In the genomic region with DNA sequence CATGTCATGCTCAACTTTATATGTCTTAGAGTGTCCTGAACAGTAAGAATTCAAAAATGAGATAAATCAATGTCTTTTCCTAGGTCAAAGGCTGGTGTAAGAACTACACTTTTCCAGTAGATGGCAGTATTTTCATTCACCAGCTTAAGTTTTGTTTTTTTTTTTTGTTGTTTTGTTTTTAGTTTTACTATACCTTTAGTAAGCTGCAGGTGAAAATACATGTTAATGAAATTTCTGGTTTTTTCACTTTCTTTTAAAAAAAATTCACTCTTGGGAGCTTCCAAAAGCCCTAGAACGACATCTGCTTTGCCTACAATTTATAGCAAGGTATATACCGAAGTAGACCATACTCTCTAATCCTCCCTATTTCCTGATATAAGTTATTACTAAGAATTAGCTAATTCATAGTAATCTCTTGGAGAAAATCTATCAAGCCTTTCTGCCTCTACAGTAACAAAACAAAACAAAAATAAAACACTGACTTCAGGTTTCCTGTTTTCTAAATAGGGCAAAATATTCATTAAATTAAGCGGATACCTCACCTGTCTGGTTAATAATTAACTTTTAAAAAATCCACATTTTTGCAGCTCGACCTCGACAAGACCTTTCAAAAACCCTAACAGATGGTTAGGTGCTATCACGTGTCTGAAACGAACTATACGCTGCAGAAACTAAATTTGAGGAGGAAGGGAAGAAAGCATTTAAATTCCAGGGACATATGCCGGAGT, we compare ENCODE assay signal across 8 cellular contexts. TPM values are rescaled to one million over a fixed set of nuclear protein-coding genes. Genes with fewer than 3 reads are reported as not detected.
DNase-seq lines count a peak whose midpoint lies in the region; ATAC-seq and FAIRE-seq lines count a peak whose summit lies in the region.

No MANE protein-coding gene starts in this region.

- H3K27ac Mint-ChIP-seq in naive thymus-derived CD8-positive, alpha-beta T cell: peak overlapping the region in 6 of 10 donors; percentile 14 to 74 (median 42)

- H3K27me3 Mint-ChIP-seq in naive thymus-derived CD8-positive, alpha-beta T cell: peaks cover 0 to 12% (median 8%) of the 10 kb centered on the region in 5 donors

- H3K36me3 Mint-ChIP-seq in naive thymus-derived CD8-positive, alpha-beta T cell: no peaks in the 10 kb centered on the region

- H3K27ac ChIP-seq in effector memory CD4-positive, alpha-beta T cell (ENCODE audit: insufficient read depth, low read length, poor library complexity, severe bottlenecking): peak overlapping the region; percentile 87

- no peaks in the 10 kb centered on the region for H3K9me3 Mint-ChIP-seq in naive thymus-derived CD8-positive, alpha-beta T cell

- peaks cover 10% of the 10 kb centered on the region for H3K4me1 ChIP-seq in effector memory CD4-positive, alpha-beta T cell (ENCODE audit: control insufficient read depth, insufficient read depth, low read length, poor library complexity, severe bottlenecking)

- ATAC-seq in naive thymus-derived CD8-positive, alpha-beta T cell: no peak
- ATAC-seq in HG02798 (IDR thresholded peaks at IDR 0.05; ENCODE audit: poor library complexity, unreplicated experiment): no peak

- H3K36me3 ChIP-seq in effector memory CD4-positive, alpha-beta T cell (ENCODE audit: control insufficient read depth, insufficient read depth, low read length): no peaks in the 10 kb centered on the region

- H3K4me3 ChIP-seq in effector memory CD4-positive, alpha-beta T cell (ENCODE audit: insufficient read depth, low read depth, low read length, poor library complexity, severe bottlenecking): no peak overlapping the region

- peak; percentile 62 for FAIRE-seq in HTR-8/SVneo (lab: Jason Lieb, UNC)

- POLR2A ChIA-PET in naive thymus-derived CD8-positive, alpha-beta T cell (lab: Charles Lee): interaction anchor here (0.6 to 1.0 kb wide), 4 partner anchors 54 to 213 kb away, joined by 3 to 4 read pairs (median 3); a partner anchor contains a TSS

- DNase-seq in DMS53 (lab: John Stamatoyannopoulos, UW) (peak; percentile 80), HTR-8/SVneo (ENCODE audit: insufficient read length, low spot score) (peak; percentile 45), RKO (ENCODE audit: low spot score) (peak; percentile 82), cortex of kidney (lab: John Stamatoyannopoulos, UW) (no peak), SKM-1 treated with dmso at 0.1 percent for 144 hours (lab: John Stamatoyannopoulos, UW; ENCODE audit: unreplicated experiment) (no peak)
- DNase-seq in effector memory CD4-positive, alpha-beta T cell: no peak
- DNase-seq in naive thymus-derived CD8-positive, alpha-beta T cell: peak in 3 of 10 donors; percentile 62 to 68 (median 62)

- H3K4me1 Mint-ChIP-seq in naive thymus-derived CD8-positive, alpha-beta T cell: peaks cover 7 to 26% (median 19%) of the 10 kb centered on the region in 4 donors

- peak overlapping the region; percentile 70 to 95 (median 86) for H3K4me3 Mint-ChIP-seq in naive thymus-derived CD8-positive, alpha-beta T cell

- H3K27me3 ChIP-seq in effector memory CD4-positive, alpha-beta T cell (replicated peaks; ENCODE audit: control insufficient read depth, insufficient read depth, low read length, poor library complexity, severe bottlenecking): no peaks in the 10 kb centered on the region

- H3K9me3 ChIP-seq in effector memory CD4-positive, alpha-beta T cell (ENCODE audit: control insufficient read depth, low read length): no peaks in the 10 kb centered on the region

RNA-seq across cellular contexts. Expression of a gene that starts 2.7 kb away (rescaled TPM):
- total RNA-seq in naive thymus-derived CD8-positive, alpha-beta T cell: under 1 TPM; 0.85 to 0.99 TPM
- not detected for polyA plus RNA-seq in naive thymus-derived CD8-positive, alpha-beta T cell

RNA-seq across cellular contexts. Expression of a gene that starts 54.5 kb away (rescaled TPM):
- 10 to 100 TPM; 24.3 to 26.2 TPM for total RNA-seq in naive thymus-derived CD8-positive, alpha-beta T cell
- 10 to 100 TPM; 19.4 to 29.2 (median 24.0) TPM for polyA plus RNA-seq in naive thymus-derived CD8-positive, alpha-beta T cell

Comparison
In these comparisons a context has a peak if more than half of its experiments do, and no peak if none do; other contexts are left out.
1. DNase-seq: peak in DMS53 (single experiment), HTR-8/SVneo (single experiment) and RKO (single experiment); none in effector memory CD4-positive, alpha-beta T cell (0 of 3), cortex of kidney (single experiment) and SKM-1 treated with dmso at 0.1 percent for 144 hours (single experiment).